Comparison of ENCODE assay signal across 25 cellular contexts in the genomic region with DNA sequence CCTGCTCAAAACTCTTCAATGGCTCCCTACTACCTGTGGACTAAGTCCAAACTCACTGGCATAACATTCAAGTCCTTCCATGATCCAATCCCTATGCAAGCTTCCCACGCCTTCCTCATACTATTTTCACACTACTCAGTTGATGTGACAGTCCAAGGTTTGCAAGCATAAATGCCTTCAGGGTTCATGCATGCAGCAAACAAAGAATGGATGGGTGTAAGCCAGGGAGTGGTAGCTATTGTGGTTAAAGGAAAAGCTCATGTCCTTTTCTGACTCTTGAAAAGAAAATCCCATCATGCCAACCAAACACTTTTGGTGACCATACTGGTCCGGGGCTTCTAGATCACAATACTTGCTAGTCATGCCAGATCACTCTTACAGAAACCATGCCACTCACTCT.
"Had no signal": no experiment of that assay in that cellular context is flagged by ENCODE, and none has a peak within 500 bp of the region (broad histone marks: within the 10 kb centered on the region; RNA-seq: fewer than 3 reads in every experiment).

No MANE protein-coding gene starts in this region.

- H3K27ac ChIP-seq: gastrocnemius medialis, heart left ventricle, lower lobe of right lung, neutrophil, skin epidermis, suprapubic skin had no signal

- H3K27me3 Mint-ChIP-seq: activated CD8-positive, alpha-beta T cell treated with anti-CD3 and anti-CD28 coated beads for 36 hours; activated naive CD8-positive, alpha-beta T cell; brain; dendritic cell treated with granulocyte-macrophage colony-stimulating factor and Interleukin-4, amounts not matched to agents 40 ng/mL and 50 ng/mL, for 4 days; naive thymus-derived CD8-positive, alpha-beta T cell; stimulated activated naive CD8-positive, alpha-beta T cell treated with anti-CD3 and anti-CD28 coated beads, Interleukin-15, Interleukin-2, amounts not matched to agents 100 ng/mL and 50 ng/mL, for 24 hours had no signal

- H3K27me3 ChIP-seq: gastrocnemius medialis, heart left ventricle, neutrophil, suprapubic skin had no signal

- H3K9me3 ChIP-seq: gastrocnemius medialis, heart left ventricle, lower lobe of right lung, neutrophil, suprapubic skin had no signal

- ATAC-seq: activated CD8-positive, alpha-beta T cell treated with anti-CD3 and anti-CD28 coated beads for 36 hours; activated T-cell treated with anti-CD3 and anti-CD28 coated beads, Interleukin-2, amount 50 U/mL, for 72 hours; gastrocnemius medialis; left cardiac atrium; lower lobe of right lung; naive thymus-derived CD8-positive, alpha-beta T cell had no signal

- H3K4me3 ChIP-seq: gastrocnemius medialis, heart left ventricle, lower lobe of right lung, skin epidermis, suprapubic skin had no signal

- H3K9me3 Mint-ChIP-seq: activated CD8-positive, alpha-beta T cell treated with anti-CD3 and anti-CD28 coated beads for 36 hours; activated T-cell treated with anti-CD3 and anti-CD28 coated beads, Interleukin-2, amount 50 U/mL, for 72 hours; brain; dendritic cell treated with granulocyte-macrophage colony-stimulating factor and Interleukin-4, amounts not matched to agents 40 ng/mL and 50 ng/mL, for 4 days; immature natural killer cell; naive thymus-derived CD8-positive, alpha-beta T cell; stimulated activated naive CD8-positive, alpha-beta T cell treated with anti-CD3 and anti-CD28 coated beads, Interleukin-15, Interleukin-2, amounts not matched to agents 100 ng/mL and 50 ng/mL, for 24 hours had no signal

- DNase-seq: activated CD4-positive, alpha-beta T cell treated with anti-CD3 and anti-CD28 coated beads for 4 hours; activated CD8-positive, alpha-beta memory T cell treated with anti-CD3 and anti-CD28 coated beads, Interleukin-2, amount 50 U/mL, for 4 hours; activated CD8-positive, alpha-beta T cell treated with anti-CD3 and anti-CD28 coated beads for 36 hours; activated gamma-delta T cell treated with Interleukin-2 at 50 U/mL for 16 hours; activated T-cell treated with anti-CD3 and anti-CD28 coated beads, Interleukin-2, amount 50 U/mL, for 72 hours; cerebellar nuclear complex; effector memory CD4-positive, alpha-beta T cell; gastrocnemius medialis; heart left ventricle; immature natural killer cell; left cardiac atrium; lower lobe of right lung; midbrain; naive thymus-derived CD8-positive, alpha-beta T cell; stimulated activated CD4-positive, alpha-beta T cell treated with anti-CD3 and anti-CD28 coated beads, Interleukin-4, amount 100 ng/mL, for 4 hours; stimulated activated CD8-positive, alpha-beta memory T cell treated with anti-CD3 and anti-CD28 coated beads, Interleukin-4, amount 100 ng/mL, for 48 hours; T-helper 2 cell; trophoblast cell had no signal

- H3K36me3 ChIP-seq: neutrophil had no signal

- H3K27ac Mint-ChIP-seq: activated CD8-positive, alpha-beta T cell treated with anti-CD3 and anti-CD28 coated beads for 36 hours; activated naive CD8-positive, alpha-beta T cell; dendritic cell treated with granulocyte-macrophage colony-stimulating factor and Interleukin-4, amounts not matched to agents 40 ng/mL and 50 ng/mL, for 4 days; stimulated activated naive CD8-positive, alpha-beta T cell treated with anti-CD3 and anti-CD28 coated beads, Interleukin-15, Interleukin-2, amounts not matched to agents 100 ng/mL and 50 ng/mL, for 24 hours had no signal

- H3K4me3 Mint-ChIP-seq: activated CD8-positive, alpha-beta T cell treated with anti-CD3 and anti-CD28 coated beads for 36 hours; activated naive CD8-positive, alpha-beta T cell; activated T-cell treated with anti-CD3 and anti-CD28 coated beads, Interleukin-2, amount 50 U/mL, for 72 hours; brain; dendritic cell treated with granulocyte-macrophage colony-stimulating factor and Interleukin-4, amounts not matched to agents 40 ng/mL and 50 ng/mL, for 4 days; immature natural killer cell; naive thymus-derived CD8-positive, alpha-beta T cell; stimulated activated naive CD8-positive, alpha-beta T cell treated with anti-CD3 and anti-CD28 coated beads, Interleukin-15, Interleukin-2, amounts not matched to agents 100 ng/mL and 50 ng/mL, for 24 hours had no signal

- H3K4me1 ChIP-seq: lower lobe of right lung had no signal
